1 cellular context compared by ENCODE assay signal in genomic region chr2:68679166-68679916, GRCh38.
TF ChIP-seq lines count a peak whose summit lies in the region.
"Not testable (repeated sequence)": the region's sequence is repeated elsewhere in the genome, so short reads cannot be mapped to it uniquely, and the experiment has no call there.

No MANE protein-coding gene starts in this region.

TF ChIP-seq in K562, 482 proteins besides CTCF, POLR2A, EP300 and RAD21 (continues in another document):
- peak; percentile 56; the same call in 1 of the 2 replicates for TF ChIP-seq ZFX (CRISPR knock-in tag; IDR thresholded peaks at IDR 0.05)
- TF ChIP-seq PKNOX1 (IDR thresholded peaks at IDR 0.05), result peak; percentile 72
- 0 out of 2 replicates have a peak, but pooled peaks have one; percentile 37 for TF ChIP-seq CREB3L1 (IDR thresholded peaks at IDR 0.05; ENCODE audit: borderline replicate concordance, low read depth)
- peak; percentile 64 to 69 for TF ChIP-seq MAZ (CRISPR knock-in tag; conservative IDR thresholded peaks at IDR 0.05 in 1 of 2, IDR thresholded peaks at IDR 0.05 in 1 of 2)
- peak; percentile 78; the same call in 1 of the 2 replicates for TF ChIP-seq MTA3 (IDR thresholded peaks at IDR 0.05; ENCODE audit: borderline replicate concordance)
- TF ChIP-seq TAF9B (IDR thresholded peaks at IDR 0.05; ENCODE audit: partially characterized antibody), result peak; percentile 76
- TF ChIP-seq ARNT (IDR thresholded peaks at IDR 0.05), result 0 out of 4 replicates have a peak, but pooled peaks of 1 of the 2 experiments have one; percentile 26
- TF ChIP-seq EHMT2 (IDR thresholded peaks at IDR 0.05), result 0 out of 2 replicates have a peak, but pooled peaks have one; percentile 13
- TF ChIP-seq ARID1B (IDR thresholded peaks at IDR 0.05), result 0 out of 2 replicates have a peak, but pooled peaks have one; percentile 50
- not testable (repeated sequence) for TF ChIP-seq ATF1, NR4A1 (CRISPR knock-in tag; IDR thresholded peaks at IDR 0.05)
- peak; percentile 43; the same call in 1 of the 2 replicates for TF ChIP-seq ATF1 (tag; IDR thresholded peaks at IDR 0.05)
- TF ChIP-seq E2F3 (CRISPR knock-in tag; IDR thresholded peaks at IDR 0.05), result 0 out of 2 replicates have a peak, but pooled peaks have one; percentile 24
- peak; percentile 58 for TF ChIP-seq MEIS2 (IDR thresholded peaks at IDR 0.05; ENCODE audit: partially characterized antibody)
- TF ChIP-seq TRIM24 (IDR thresholded peaks at IDR 0.05), result peak in 1 of 2 experiments; percentile 47; a peak in 1 of 4 replicates
- TF ChIP-seq FOXA3 (CRISPR knock-in tag; conservative IDR thresholded peaks at IDR 0.05 in 1 of 2, IDR thresholded peaks at IDR 0.05 in 1 of 2), result peak; percentile 96 to 98
- TF ChIP-seq NR4A1 (tag; IDR thresholded peaks at IDR 0.05), result peak; percentile 27; the same call in 1 of the 2 replicates
- peak; percentile 58 for TF ChIP-seq CXXC5 (CRISPR knock-in tag; IDR thresholded peaks at IDR 0.05)
- peak; percentile 28; the same call in 1 of the 2 replicates for TF ChIP-seq GATAD2B (IDR thresholded peaks at IDR 0.05; ENCODE audit: borderline replicate concordance)
- 0 out of 2 replicates have a peak, but pooled peaks have one; percentile 25 for TF ChIP-seq AFF4 (CRISPR knock-in tag; IDR thresholded peaks at IDR 0.05)
- peak in 1 of 2 experiments; percentile 45 for TF ChIP-seq AFF1 (IDR thresholded peaks at IDR 0.05; ENCODE audit: low read depth in 1 of 2, partially characterized antibody in 2 of 2)
- peak; percentile 86 to 90 for TF ChIP-seq FOXK2 (conservative IDR thresholded peaks at IDR 0.05 in 1 of 2, IDR thresholded peaks at IDR 0.05 in 1 of 2; ENCODE audit: low read depth in 2 of 2)
- peak in 1 of 3 experiments; percentile 70 for TF ChIP-seq YY1 (IDR thresholded peaks at IDR 0.05; ENCODE audit: borderline replicate concordance in 1 of 3, control insufficient read depth in 1 of 3, extremely low read depth in 1 of 3, insufficient read depth in 3 of 3, insufficient read length in 1 of 3, insufficient replicate concordance in 2 of 3, low read depth in 1 of 3, low read length in 2 of 3)
- TF ChIP-seq TFAP4 (CRISPR knock-in tag; IDR thresholded peaks at IDR 0.05; ENCODE audit: borderline replicate concordance), result peak; percentile 52; the same call in 1 of the 2 replicates
- TF ChIP-seq L3MBTL2 (IDR thresholded peaks at IDR 0.05), result peak; percentile 54
- TF ChIP-seq BRD9 (IDR thresholded peaks at IDR 0.05; ENCODE audit: low read depth, partially characterized antibody), result peak; percentile 77
- TF ChIP-seq SUPT5H (IDR thresholded peaks at IDR 0.05), result peak; percentile 59
- peak; percentile 13; the same call in 1 of the 2 replicates for TF ChIP-seq TCF3 (CRISPR knock-in tag; IDR thresholded peaks at IDR 0.05)
- peak; percentile 89 for TF ChIP-seq NR2C1 (IDR thresholded peaks at IDR 0.05)
- peak; percentile 85 for TF ChIP-seq NR2C1 (tag; IDR thresholded peaks at IDR 0.05)
- peak; percentile 61 for TF ChIP-seq ATF7 (IDR thresholded peaks at IDR 0.05)
- TF ChIP-seq RBFOX2 (IDR thresholded peaks at IDR 0.05; ENCODE audit: low read depth, low read length), result peak; percentile 71
- TF ChIP-seq SMARCA4 (IDR thresholded peaks at IDR 0.05), result 0 out of 2 replicates have a peak, but pooled peaks have one; percentile 36
- peak; percentile 35 for TF ChIP-seq TAF1 (IDR thresholded peaks at IDR 0.05; ENCODE audit: control insufficient read depth, extremely low read depth, insufficient read depth, low read length, severe bottlenecking)
- TF ChIP-seq ZSCAN29 (IDR thresholded peaks at IDR 0.05), result 0 out of 2 replicates have a peak, but pooled peaks have one; percentile 55
- TF ChIP-seq CTBP1 (IDR thresholded peaks at IDR 0.05; ENCODE audit: borderline replicate concordance), result peak; percentile 47; the same call in 1 of the 2 replicates
- peak; percentile 74 for TF ChIP-seq POLR2G (IDR thresholded peaks at IDR 0.05; ENCODE audit: low read depth, low read length)
- peak; percentile 42 for TF ChIP-seq HNRNPLL (IDR thresholded peaks at IDR 0.05; ENCODE audit: low read depth, low read length, poor library complexity, severe bottlenecking)
- TF ChIP-seq EP400 (IDR thresholded peaks at IDR 0.05), result peak; percentile 71
- TF ChIP-seq NFRKB (IDR thresholded peaks at IDR 0.05; ENCODE audit: low read depth), result peak; percentile 95
- TF ChIP-seq TAF7 (tag; IDR thresholded peaks at IDR 0.05), result peak; percentile 77
- TF ChIP-seq ZNF318 (IDR thresholded peaks at IDR 0.05; ENCODE audit: borderline replicate concordance in 1 of 2, low read depth in 1 of 2), result 0 out of 4 replicates have a peak, but pooled peaks of 1 of the 2 experiments have one; percentile 16
- TF ChIP-seq NR2C2 (CRISPR knock-in tag; IDR thresholded peaks at IDR 0.05), result peak; percentile 56; the same call in 1 of the 2 replicates
- TF ChIP-seq NR2C2 (tag; IDR thresholded peaks at IDR 0.05), result peak; percentile 64
- peak; percentile 39 for TF ChIP-seq POLR2B (IDR thresholded peaks at IDR 0.05; ENCODE audit: low read depth, partially characterized antibody)
